In the genomic region with DNA sequence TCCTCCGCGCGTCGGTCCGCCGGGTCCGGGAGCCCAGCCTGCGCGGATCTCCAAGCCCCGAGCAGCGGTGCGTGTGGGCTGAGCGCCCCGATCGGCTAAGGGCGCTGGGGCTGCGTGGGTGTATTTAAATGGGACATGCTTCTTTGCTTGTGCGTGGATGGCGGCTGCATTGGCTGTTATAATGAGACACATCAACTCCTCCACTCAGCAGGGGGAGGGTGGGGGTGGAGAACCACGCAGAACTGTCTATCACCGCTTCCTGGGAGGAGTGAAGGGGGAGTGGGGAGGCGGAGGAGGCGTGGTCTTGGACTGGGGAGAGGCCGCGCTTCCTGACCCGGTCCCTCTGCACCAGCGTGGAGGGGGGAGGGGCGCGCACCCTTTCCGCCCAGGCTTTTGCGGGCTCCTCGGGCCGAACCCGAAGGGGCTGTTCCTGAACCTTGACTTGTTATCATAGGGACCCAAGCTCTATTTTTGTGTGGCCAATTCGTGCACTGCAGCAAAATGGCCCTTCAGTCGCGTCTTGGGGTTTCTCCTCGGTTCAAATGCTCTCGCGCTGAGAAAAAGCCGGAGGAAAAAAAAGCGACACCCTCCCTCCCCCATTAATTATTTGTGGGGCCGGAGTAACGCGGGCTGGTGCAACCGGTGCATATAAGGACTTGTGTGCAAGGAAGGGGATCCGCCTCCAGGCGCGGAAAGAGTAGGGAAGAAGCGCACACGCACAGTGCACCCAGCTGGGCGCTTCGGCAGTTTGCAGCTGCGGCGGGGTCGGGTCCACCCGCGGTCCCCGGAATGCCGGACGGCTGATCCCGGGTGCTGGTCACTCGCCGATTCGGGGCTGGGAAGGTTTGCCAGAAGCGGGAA, we compare ENCODE assay signal across 8 cellular contexts. TPM values are rescaled to one million over a fixed set of nuclear protein-coding genes. Genes with fewer than 3 reads are reported as not detected.
DNase-seq lines count a peak whose midpoint lies in the region; ATAC-seq and TF ChIP-seq lines count a peak whose summit lies in the region.

Gene TNIK (minus strand): TSS at position 180 of the 861 bp plus-strand sequence. CDS start 342 bp downstream, outside the sequence.

- H3K4me2 ChIP-seq in BLaER1 = peak within 1 kb of the TSS; percentile 98

- intact Hi-C loops in lower leg skin (cut with DNase I; ENCODE audit: low total_unique reads) = no loop called here

- peaks cover 32% of the 10 kb centered on the region for H3K4me1 ChIP-seq in BLaER1

- peak; percentile 81 for TF ChIP-seq POLR2A in GM19193 (IDR thresholded peaks at IDR 0.05; ENCODE audit: extremely low read depth, insufficient read depth, insufficient read length)
- no peak for TF ChIP-seq POLR2A in lower leg skin (IDR thresholded peaks at IDR 0.05)

- no peak within 1 kb of the TSS for H3K27ac ChIP-seq in BLaER1

- peak within 1 kb of the TSS; percentile 70 for H3K9ac ChIP-seq in BLaER1

- H3K9me3 ChIP-seq in BLaER1 = no peaks in the 10 kb centered on the region

- H3K27me3 ChIP-seq in BLaER1 = peaks cover 27% of the 10 kb centered on the region

- WGBS in lower leg skin, 2 donors = 1% methylated on average over 62 to 66 of the region's 66 CpGs

- ATAC-seq in HG03432 (IDR thresholded peaks at IDR 0.05; ENCODE audit: unreplicated experiment) = peak; percentile 89

- peak within 1 kb of the TSS; percentile 77 for H3K4me3 ChIP-seq in BLaER1
- peak within 1 kb of the TSS; percentile 48 for H3K4me3 ChIP-seq in lower leg skin (ENCODE audit: low read depth, poor library complexity, severe bottlenecking)

- TF ChIP-seq CTCF in lower leg skin (IDR thresholded peaks at IDR 0.05) = no peak

- H3K36me3 ChIP-seq in BLaER1 = no peaks in the 10 kb centered on the region

- DNase-seq in NCI-H526 (lab: John Stamatoyannopoulos, UW) = peak; percentile 86 to 97
- peak; percentile 97 for DNase-seq in activated CD4-positive, alpha-beta T cell treated with anti-CD3 and anti-CD28 coated beads, Interleukin-2, amount 50 U/mL, for 4 hours
- DNase-seq in dermis microvascular lymphatic vessel endothelial cell (ENCODE audit: low read depth in 2 of 2) = peak; percentile 77 to 93
- peak; percentile 88 to 97 for DNase-seq in lower leg skin (ENCODE audit: low spot score in 2 of 2)
- peak; percentile 88 to 98 for DNase-seq in stimulated activated CD4-positive, alpha-beta T cell treated with anti-CD3 and anti-CD28 coated beads, Interleukin-4, amount 100 ng/mL, for 4 hours

- H4K20me1 ChIP-seq in BLaER1 = no peaks in the 10 kb centered on the region; the same call in 1 of the 2 replicates

RNA-seq across cellular contexts. Expression of gene TNIK, which starts in this region (rescaled TPM):
- total RNA-seq in dermis microvascular lymphatic vessel endothelial cell (13.9 and 18.9 TPM in 2 replicates), lower leg skin (1 to 10 TPM in 3 of 4 donors, under 1 TPM in 1; 0.72 to 4.7 (median 2.4) TPM)
